ENCODE assay signal across 9 cellular contexts in the genomic region with DNA sequence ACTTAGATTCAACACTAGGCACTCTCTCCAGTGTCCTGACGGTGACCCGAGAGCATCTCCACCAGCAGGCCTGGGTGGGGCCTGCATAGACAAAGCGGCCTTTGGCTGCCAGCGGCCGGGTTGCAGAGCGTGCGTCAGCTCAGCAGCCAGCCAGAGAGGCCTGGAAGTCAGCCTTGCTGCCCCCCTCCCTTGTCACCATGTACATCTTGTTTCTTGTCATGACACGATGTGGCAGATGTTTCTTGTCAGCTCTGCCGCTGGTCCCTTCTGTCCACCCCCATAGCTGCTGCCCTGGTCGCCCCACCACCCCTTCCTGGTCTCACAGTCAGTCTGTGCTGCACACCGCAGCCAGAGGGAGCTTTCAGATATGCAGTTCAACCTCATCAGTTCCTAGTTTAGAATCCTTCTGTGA. TPM values are rescaled to one million over a fixed set of nuclear protein-coding genes. Genes with fewer than 3 reads are reported as not detected.
DNase-seq lines count a peak whose midpoint lies in the region; ATAC-seq and TF ChIP-seq lines count a peak whose summit lies in the region.
"Had no signal": no experiment of that assay in that cellular context is flagged by ENCODE, and none has a peak within 500 bp of the region (broad histone marks: within the 10 kb centered on the region; RNA-seq: fewer than 3 reads in every experiment).

No MANE protein-coding gene starts in this region.

- H4K8ac ChIP-seq in mesenchymal stem cell (ENCODE audit: low read length), result no peak overlapping the region

- H3K18ac ChIP-seq in mesenchymal stem cell (ENCODE audit: low read depth in 1 of 2, low read length in 2 of 2), result peak overlapping the region in 1 of 2 experiments; percentile 37

- peaks cover 0 to 4% of the 10 kb centered on the region in 2 experiments for H3K27me3 ChIP-seq in mesenchymal stem cell (ENCODE audit: control insufficient read depth in 1 of 2, insufficient read depth in 1 of 2, low read length in 2 of 2)
- H3K27me3 ChIP-seq in tibial nerve, result no peaks in the 10 kb centered on the region

- POLR2A ChIA-PET in RWPE1 (lab: Yijun Ruan, JAX; ENCODE audit: low non-redundant PET), result no interaction called here

- H3K79me1 ChIP-seq in mesenchymal stem cell (replicated peaks; ENCODE audit: low read length, poor library complexity, severe bottlenecking), result no peaks in the 10 kb centered on the region

- H3K9ac ChIP-seq in mesenchymal stem cell (ENCODE audit: low read length), result peak overlapping the region; percentile 82

- TF ChIP-seq CTCF in RWPE1 (conservative IDR thresholded peaks at IDR 0.05; ENCODE audit: low read depth) (no peak), fibroblast of the aortic adventitia (IDR thresholded peaks at IDR 0.05; ENCODE audit: insufficient read depth, low read length) (peak; percentile 66), tibial nerve (IDR thresholded peaks at IDR 0.05) (peak; percentile 12 to 64 (median 47))

- H3K9me3 Mint-ChIP-seq in T-helper 2 cell treated with Interferon-gamma antibody and Interleukin-4, amounts not matched to agents 5 μg/mL and 100 μg/mL, for 36 hours, result no peaks in the 10 kb centered on the region

- H3K4me3 ChIP-seq in fibroblast of the aortic adventitia (ENCODE audit: low read depth, low read length) (no peak overlapping the region), mesenchymal stem cell (ENCODE audit: insufficient read depth in 1 of 2, low read depth in 1 of 2, low read length in 2 of 2) (peak overlapping the region in 1 of 2 experiments; percentile 30), tibial nerve (no peak overlapping the region)

- H3K4ac ChIP-seq in mesenchymal stem cell (ENCODE audit: low read depth in 1 of 2, low read length in 2 of 2), result no peak overlapping the region

- H2BK120ac ChIP-seq in mesenchymal stem cell (ENCODE audit: low read depth, low read length), result no peak overlapping the region

- H3K4me1 Mint-ChIP-seq in T-helper 2 cell treated with Interferon-gamma antibody and Interleukin-4, amounts not matched to agents 5 μg/mL and 100 μg/mL, for 36 hours (ENCODE audit: low read depth), result no peaks in the 10 kb centered on the region

- no peak overlapping the region for H3K4me2 ChIP-seq in mesenchymal stem cell (ENCODE audit: low read length, poor library complexity, severe bottlenecking)

- no peak overlapping the region for H3K4me3 Mint-ChIP-seq in T-helper 2 cell treated with Interferon-gamma antibody and Interleukin-4, amounts not matched to agents 5 μg/mL and 100 μg/mL, for 36 hours

- H3K27ac Mint-ChIP-seq in T-helper 2 cell treated with Interferon-gamma antibody and Interleukin-4, amounts not matched to agents 5 μg/mL and 100 μg/mL, for 36 hours, result no peak overlapping the region

- peak overlapping the region in 1 of 2 experiments; percentile 64 for H2BK12ac ChIP-seq in mesenchymal stem cell (ENCODE audit: low read length in 2 of 2)

- peaks cover 8% of the 10 kb centered on the region for H3K9me3 ChIP-seq in mesenchymal stem cell (ENCODE audit: control insufficient read depth, low read length)
- H3K9me3 ChIP-seq in tibial nerve, result peaks cover 0 to 10% (median 0%) of the 10 kb centered on the region in 4 donors

- H4K91ac ChIP-seq in mesenchymal stem cell (ENCODE audit: low read length), result peak overlapping the region; percentile 31

- H2BK5ac ChIP-seq in mesenchymal stem cell (ENCODE audit: low read depth, low read length, poor library complexity, severe bottlenecking), result no peak overlapping the region

- CTCF ChIA-PET in RWPE1 (lab: Yijun Ruan, JAX), result interaction anchor here (0.7 kb wide), 1 partner anchor 9 kb away, joined by 4 read pairs; no protein-coding TSS in a partner anchor

- ATAC-seq in GM18873 (IDR thresholded peaks at IDR 0.05; ENCODE audit: low FRiP score, unreplicated experiment) (no peak), HG02678 (IDR thresholded peaks at IDR 0.05; ENCODE audit: unreplicated experiment) (no peak)

- H3K27ac ChIP-seq in RWPE1 (peak overlapping the region; percentile 13), mesenchymal stem cell (ENCODE audit: low read length, poor library complexity, severe bottlenecking) (no peak overlapping the region), tibial nerve (peak overlapping the region; percentile 5 to 81 (median 49))

- WGBS in mesenchymal stem cell, result 60% methylated on average over 11 of the region's 11 CpGs
- 27 to 53% methylated on average over 9 to 11 of the region's 11 CpGs for WGBS in tibial nerve, 2 donors

- DNase-seq in RWPE1 (ENCODE audit: low spot score) (no peak), fibroblast of the aortic adventitia (ENCODE audit: low read depth) (peak; percentile 84), mesenchymal stem cell (peak; percentile 84), tibial nerve (ENCODE audit: low spot score in 2 of 2) (peak in 1 of 2 donors; percentile 42), NOMO-1 treated with dmso at 0.1 percent for 144 hours (lab: John Stamatoyannopoulos, UW; ENCODE audit: unreplicated experiment) (no peak)
- DNase-seq in T-helper 2 cell treated with Interferon-gamma antibody and Interleukin-4, amounts not matched to agents 5 μg/mL and 100 μg/mL, for 36 hours (ENCODE audit: low spot score), result no peak
- DNase-seq: NCI-H146 had no signal

- H2BK15ac ChIP-seq in mesenchymal stem cell (ENCODE audit: low read depth, poor library complexity, severe bottlenecking), result no peak overlapping the region

- peaks cover 9% of the 10 kb centered on the region for H3K4me1 ChIP-seq in mesenchymal stem cell (ENCODE audit: control insufficient read depth, insufficient read depth, low read depth, low read length)
- H3K4me1 ChIP-seq in tibial nerve, result peaks cover 0 to 26% (median 3%) of the 10 kb centered on the region in 4 donors

- H2AFZ ChIP-seq in mesenchymal stem cell (ENCODE audit: low read depth, low read length), result no peak overlapping the region

- H3K36me3 ChIP-seq in mesenchymal stem cell (ENCODE audit: control insufficient read depth in 1 of 2, insufficient read depth in 2 of 2, low read depth in 1 of 2, low read length in 2 of 2) (no peaks in the 10 kb centered on the region), tibial nerve (no peaks in the 10 kb centered on the region)

- H2AK5ac ChIP-seq in mesenchymal stem cell (ENCODE audit: low read length, severe bottlenecking), result no peak overlapping the region

- H3K36me3 Mint-ChIP-seq in T-helper 2 cell treated with Interferon-gamma antibody and Interleukin-4, amounts not matched to agents 5 μg/mL and 100 μg/mL, for 36 hours (ENCODE audit: low read depth), result no peaks in the 10 kb centered on the region

- TF ChIP-seq EP300 in tibial nerve (IDR thresholded peaks at IDR 0.05), result peak; percentile 43 to 69

- H3K27me3 Mint-ChIP-seq in T-helper 2 cell treated with Interferon-gamma antibody and Interleukin-4, amounts not matched to agents 5 μg/mL and 100 μg/mL, for 36 hours (ENCODE audit: low read depth), result peaks cover 5% of the 10 kb centered on the region

- peak overlapping the region in 1 of 2 experiments; percentile 2 for H3K14ac ChIP-seq in mesenchymal stem cell (ENCODE audit: low read length in 2 of 2)

- no peak for TF ChIP-seq POLR2A in tibial nerve (IDR thresholded peaks at IDR 0.05)

- H3K23ac ChIP-seq in mesenchymal stem cell (ENCODE audit: low read length in 2 of 2), result no peak overlapping the region

RNA-seq across cellular contexts. Expression of gene CBX7, which starts 33.1 kb away (rescaled TPM):
- total RNA-seq in fibroblast of the aortic adventitia (ENCODE audit: low replicate concordance) (8.0 and 30.3 TPM in 2 replicates), tibial nerve (100 to 1,000 TPM; 189 to 264 (median 206) TPM)
- 2.0 TPM for polyA plus RNA-seq in mesenchymal stem cell (2013, experiment 1 of 2)
- 1.6 TPM for polyA plus RNA-seq in mesenchymal stem cell (2013, experiment 2 of 2)

RNA-seq across cellular contexts. Expression of gene PDGFB, which starts 59.2 kb away (rescaled TPM):
- total RNA-seq in fibroblast of the aortic adventitia (ENCODE audit: low replicate concordance) (0.09 and 0.57 TPM in 2 replicates), tibial nerve (10 to 100 TPM in 2 of 4 donors, 1 to 10 TPM in 2; 7.5 to 22.2 (median 10.2) TPM)
- polyA plus RNA-seq in mesenchymal stem cell (2013, experiment 1 of 2), result 3.4 TPM
- 3.6 TPM for polyA plus RNA-seq in mesenchymal stem cell (2013, experiment 2 of 2)

Comparison
In these comparisons a context has a peak if more than half of its experiments do, and no peak if none do; other contexts are left out.
1. DNase-seq: peak in fibroblast of the aortic adventitia (single experiment) and mesenchymal stem cell (single experiment); none in RWPE1 (single experiment), NOMO-1 treated with dmso at 0.1 percent for 144 hours (single experiment) and T-helper 2 cell treated with Interferon-gamma antibody and Interleukin-4, amounts not matched to agents 5 μg/mL and 100 μg/mL, for 36 hours (single experiment).